17 cellular contexts compared by ENCODE assay signal in the genomic region with DNA sequence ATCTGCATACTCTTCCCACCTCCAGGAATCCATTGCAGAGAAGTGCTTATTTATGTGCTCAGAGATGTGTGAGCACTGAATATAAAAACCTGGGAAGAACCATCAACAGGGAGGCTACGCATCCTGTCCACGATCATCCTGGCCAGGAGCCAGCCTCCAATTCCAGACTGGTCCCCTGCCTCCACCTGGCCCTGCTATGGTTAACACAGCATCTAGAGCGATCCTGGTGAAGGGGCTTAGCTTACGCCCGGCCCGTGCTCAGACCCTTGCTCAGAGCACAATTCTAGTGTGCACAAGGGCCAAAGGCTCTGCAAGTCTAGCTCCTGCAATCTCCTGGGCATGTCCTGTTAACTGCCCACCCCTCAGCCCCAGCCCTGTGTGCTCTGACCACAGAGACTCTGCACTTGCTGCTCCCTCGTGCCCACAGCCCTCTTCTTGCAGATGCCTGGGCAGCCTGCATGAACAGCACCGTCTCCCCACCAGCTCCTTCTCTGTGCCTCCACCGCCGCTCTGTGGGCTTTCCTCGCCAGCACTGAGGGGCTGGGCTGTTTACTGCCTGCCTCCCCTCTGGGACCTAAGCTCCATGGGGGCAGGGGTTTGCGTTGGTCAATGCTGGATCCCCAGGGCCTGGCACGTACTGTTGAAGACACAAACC.
"Had no signal": no experiment of that assay in that cellular context is flagged by ENCODE, and none has a peak within 500 bp of the region (broad histone marks: within the 10 kb centered on the region; RNA-seq: fewer than 3 reads in every experiment).

No MANE protein-coding gene starts in this region.

- DNase-seq: activated B cell treated with CpG ODN at 0.5 μM for 24 hours; activated CD4-positive, alpha-beta T cell treated with anti-CD3 and anti-CD28 coated beads for 48 hours; activated CD8-positive, alpha-beta memory T cell treated with anti-CD3 and anti-CD28 coated beads, Interleukin-2, amount 50 U/mL, for 48 hours; activated CD8-positive, alpha-beta T cell treated with anti-CD3 and anti-CD28 coated beads, Interleukin-2, amount 10 ng/mL, durations not matched to agents 7 days and 5 days; activated naive CD4-positive, alpha-beta T cell treated with anti-CD3 and anti-CD28 coated beads for 36 hours; heart left ventricle; naive thymus-derived CD8-positive, alpha-beta T cell; nucleus accumbens; spleen; stimulated activated naive CD8-positive, alpha-beta T cell treated with anti-CD3 and anti-CD28 coated beads, Interleukin-15, amount 100 ng/mL, for 72 hours; upper lobe of left lung had no signal

- H3K4me3 ChIP-seq: heart left ventricle, spleen, upper lobe of left lung had no signal

- FAIRE-seq: astrocyte, bronchial epithelial cell, frontal cortex, TTC549 had no signal

- H3K9me3 ChIP-seq: heart left ventricle, spleen, upper lobe of left lung had no signal

- H3K27ac ChIP-seq: heart left ventricle, spleen, upper lobe of left lung had no signal

- H3K27me3 Mint-ChIP-seq: activated B cell treated with CpG ODN at 0.5 μM for 24 hours; naive thymus-derived CD8-positive, alpha-beta T cell; progenitor cell of endocrine pancreas; stimulated activated naive CD8-positive, alpha-beta T cell treated with anti-CD3 and anti-CD28 coated beads, Interleukin-15, amount 100 ng/mL, for 72 hours had no signal

- H3K9me3 Mint-ChIP-seq: activated B cell treated with CpG ODN at 0.5 μM for 24 hours; activated naive CD4-positive, alpha-beta T cell treated with anti-CD3 and anti-CD28 coated beads for 36 hours; activated T-helper 1 cell treated with anti-CD3 and anti-CD28 coated beads, Interleukin-12 subunit alpha, Interleukin-12 subunit beta, Interleukin-2, Interleukin-4 antibody, amounts not matched to agents 30 ng/mL and 10 ng/mL and 1 ng/mL, durations not matched to agents 14 hours and 24 hours and 36 hours; naive thymus-derived CD8-positive, alpha-beta T cell; stimulated activated naive CD8-positive, alpha-beta T cell treated with anti-CD3 and anti-CD28 coated beads, Interleukin-15, amount 100 ng/mL, for 72 hours had no signal

- H3K4me3 Mint-ChIP-seq: activated B cell treated with CpG ODN at 0.5 μM for 24 hours; activated CD8-positive, alpha-beta T cell treated with anti-CD3 and anti-CD28 coated beads, Interleukin-2, amount 10 ng/mL, durations not matched to agents 7 days and 5 days; activated naive CD4-positive, alpha-beta T cell treated with anti-CD3 and anti-CD28 coated beads for 36 hours; activated T-helper 1 cell treated with anti-CD3 and anti-CD28 coated beads, Interleukin-12 subunit alpha, Interleukin-12 subunit beta, Interleukin-2, Interleukin-4 antibody, amounts not matched to agents 30 ng/mL and 10 ng/mL and 1 ng/mL, durations not matched to agents 14 hours and 24 hours and 36 hours; naive thymus-derived CD8-positive, alpha-beta T cell; stimulated activated naive CD8-positive, alpha-beta T cell treated with anti-CD3 and anti-CD28 coated beads, Interleukin-15, amount 100 ng/mL, for 72 hours had no signal

- H3K27ac Mint-ChIP-seq: activated B cell treated with CpG ODN at 0.5 μM for 24 hours; activated naive CD4-positive, alpha-beta T cell treated with anti-CD3 and anti-CD28 coated beads for 36 hours; activated T-helper 1 cell treated with anti-CD3 and anti-CD28 coated beads, Interleukin-12 subunit alpha, Interleukin-12 subunit beta, Interleukin-2, Interleukin-4 antibody, amounts not matched to agents 30 ng/mL and 10 ng/mL and 1 ng/mL, durations not matched to agents 14 hours and 24 hours and 36 hours had no signal

- H3K27me3 ChIP-seq: heart left ventricle, spleen, upper lobe of left lung had no signal
